14 cellular contexts compared by ENCODE assay signal in genomic region chr5:40653221-40654022, GRCh38. TPM values are rescaled to one million over a fixed set of nuclear protein-coding genes. Genes with fewer than 3 reads are reported as not detected.
A peak's percentile ranks its signal among the peaks of the same experiment; 100 is the strongest.
DNase-seq lines count a peak whose midpoint lies in the region; ATAC-seq and TF ChIP-seq lines count a peak whose summit lies in the region.
"Had no signal": no experiment of that assay in that cellular context is flagged by ENCODE, and none has a peak within 500 bp of the region (broad histone marks: within the 10 kb centered on the region; RNA-seq: fewer than 3 reads in every experiment).

No MANE protein-coding gene starts in this region.

- no peak overlapping the region for H3K4me2 ChIP-seq in osteoblast (ENCODE audit: insufficient read depth, low read length)

- H3K4me3 Mint-ChIP-seq in activated T-helper 17 cell treated with anti-CD3 and anti-CD28 coated beads, Interleukin-2, amount 50 U/mL, for 72 hours: peak overlapping the region; percentile 75
- H3K4me3 Mint-ChIP-seq: nephron had no signal

- H4K20me1 ChIP-seq in osteoblast (ENCODE audit: insufficient read depth, low read length): no peaks in the 10 kb centered on the region

- no peak overlapping the region for H2AFZ ChIP-seq in osteoblast (ENCODE audit: low read length)

- peak; percentile 4 for DNase-seq in osteoblast (ENCODE audit: insufficient read length, low spot score, missing footprints)
- no peak for DNase-seq in medulla oblongata (ENCODE audit: extremely low spot score)
- DNase-seq in NCI-H2171 (lab: John Stamatoyannopoulos, UW): no peak
- no peak for DNase-seq in pons (ENCODE audit: low spot score)
- DNase-seq in AG08395 (ENCODE audit: low spot score): no peak
- DNase-seq: activated CD4-positive, alpha-beta T cell treated with anti-CD3 and anti-CD28 coated beads for 1 hour; COR-L47; NCI-H1105 treated with DMSO at 0.1 percent for 48 hours; NCI-H446 had no signal

- H3K4me1 ChIP-seq in osteoblast (ENCODE audit: insufficient read depth, low read length): no peaks in the 10 kb centered on the region

- H3K9me3 ChIP-seq in osteoblast (ENCODE audit: low read depth, low read length): no peaks in the 10 kb centered on the region

- no peak for TF ChIP-seq CTCF in osteoblast (IDR thresholded peaks at IDR 0.05; ENCODE audit: extremely low read depth, low read depth, low read length)

- no peak overlapping the region for H3K4me3 ChIP-seq in osteoblast (ENCODE audit: insufficient read depth, low read length)

- H3K36me3 Mint-ChIP-seq in activated T-helper 17 cell treated with anti-CD3 and anti-CD28 coated beads, Interleukin-2, amount 50 U/mL, for 72 hours (ENCODE audit: low read depth): no peaks in the 10 kb centered on the region

- H3K36me3 ChIP-seq in osteoblast (ENCODE audit: insufficient read depth, low read length): no peaks in the 10 kb centered on the region

- ATAC-seq in GM18511 (IDR thresholded peaks at IDR 0.05; ENCODE audit: unreplicated experiment) (peak; percentile 43), HG02759 (IDR thresholded peaks at IDR 0.05; ENCODE audit: unreplicated experiment) (peak; percentile 31)
- peak; percentile 19 for ATAC-seq in activated T-helper 17 cell treated with anti-CD3 and anti-CD28 coated beads, Interleukin-2, amount 50 U/mL, for 72 hours (replicated peaks)
- ATAC-seq: sciatic nerve had no signal

- peaks cover 39% of the 10 kb centered on the region for H3K4me1 Mint-ChIP-seq in activated T-helper 17 cell treated with anti-CD3 and anti-CD28 coated beads, Interleukin-2, amount 50 U/mL, for 72 hours

- no peaks in the 10 kb centered on the region for H3K27me3 ChIP-seq in osteoblast (ENCODE audit: insufficient read depth, low read length)

- H3K27ac Mint-ChIP-seq in activated T-helper 17 cell treated with anti-CD3 and anti-CD28 coated beads, Interleukin-2, amount 50 U/mL, for 72 hours: peak overlapping the region; percentile 58
- H3K27ac Mint-ChIP-seq: nephron had no signal

- H3K27me3 Mint-ChIP-seq in activated T-helper 17 cell treated with anti-CD3 and anti-CD28 coated beads, Interleukin-2, amount 50 U/mL, for 72 hours: no peaks in the 10 kb centered on the region

- no peaks in the 10 kb centered on the region for H3K9me3 Mint-ChIP-seq in activated T-helper 17 cell treated with anti-CD3 and anti-CD28 coated beads, Interleukin-2, amount 50 U/mL, for 72 hours
- H3K9me3 Mint-ChIP-seq: nephron had no signal

- H3K79me2 ChIP-seq in osteoblast (ENCODE audit: insufficient read depth, low read length): no peaks in the 10 kb centered on the region

- no peak overlapping the region for H3K27ac ChIP-seq in osteoblast (ENCODE audit: low read depth, low read length)

RNA-seq across cellular contexts. Expression of gene PTGER4, which starts 26.3 kb away (rescaled TPM):
- total RNA-seq in activated T-helper 17 cell treated with anti-CD3 and anti-CD28 coated beads, Interleukin-2, amount 50 U/mL, for 72 hours: 100 to 1,000 TPM in 1 of 2 donors, 10 to 100 TPM in 1; 42.6 to 100 TPM
- 10.6 and 15.2 TPM in 2 replicates for total RNA-seq in osteoblast
